ENCODE assay signal across 22 cellular contexts in genomic region chr11:19244621-19245020, GRCh38. TPM values are rescaled to one million over a fixed set of nuclear protein-coding genes. Genes with fewer than 3 reads are reported as not detected.
DNase-seq lines count a peak whose midpoint lies in the region; ATAC-seq, FAIRE-seq and TF ChIP-seq lines count a peak whose summit lies in the region.
"Had no signal": no experiment of that assay in that cellular context is flagged by ENCODE, and none has a peak within 500 bp of the region (broad histone marks: within the 10 kb centered on the region; RNA-seq: fewer than 3 reads in every experiment).

No MANE protein-coding gene starts in this region.

- H3K27me3 Mint-ChIP-seq in MCF 10A (ENCODE audit: insufficient read depth, unreplicated experiment) = no peaks in the 10 kb centered on the region
- peaks cover 29% of the 10 kb centered on the region for H3K27me3 Mint-ChIP-seq in T-helper 2 cell treated with Interferon-gamma antibody and Interleukin-4, amounts not matched to agents 5 μg/mL and 100 μg/mL, for 36 hours (ENCODE audit: low read depth)

- dilution Hi-C loops in keratinocyte (cut with MboI; ENCODE audit: extremely low pct_ligation_motif_present, low sequenced_read_pairs) = no loop called here

- ATAC-seq in HG02798 (IDR thresholded peaks at IDR 0.05; ENCODE audit: poor library complexity, unreplicated experiment) (no peak), HG03469 (IDR thresholded peaks at IDR 0.05; ENCODE audit: unreplicated experiment) (no peak), GM21360 (IDR thresholded peaks at IDR 0.05; ENCODE audit: unreplicated experiment) (no peak)

- peak overlapping the region in 1 of 2 donors; percentile 21 for H3K27ac ChIP-seq in breast epithelium
- peak overlapping the region; percentile 75 for H3K27ac ChIP-seq in PC-9
- peak overlapping the region; percentile 92 for H3K27ac ChIP-seq in keratinocyte (ENCODE audit: control insufficient read depth, insufficient read depth, low read length)
- H3K27ac ChIP-seq: parathyroid adenoma had no signal

- CTCF ChIA-PET in MCF 10A (lab: Yijun Ruan, JAX) (interaction anchor here (0.6 to 2.8 kb wide), 10 partner anchors 9 to 426 kb away, joined by 3 to 18 read pairs (median 4); no protein-coding TSS in a partner anchor), PC-9 (lab: Charles Lee) (interaction anchor here (0.9 kb wide), 1 partner anchor 14 kb away, joined by 3 read pairs; no protein-coding TSS in a partner anchor)

- no peak overlapping the region for H3K4me3 Mint-ChIP-seq in MCF 10A (ENCODE audit: unreplicated experiment)
- no peak overlapping the region for H3K4me3 Mint-ChIP-seq in T-helper 2 cell treated with Interferon-gamma antibody and Interleukin-4, amounts not matched to agents 5 μg/mL and 100 μg/mL, for 36 hours
- H3K4me3 Mint-ChIP-seq: activated naive CD4-positive, alpha-beta T cell treated with anti-CD3 and anti-CD28 coated beads, Interleukin-2, amount 10 ng/mL, durations not matched to agents 7 days and 5 days; HFFc6 had no signal

- FAIRE-seq in keratinocyte (lab: Jason Lieb, UNC) = peak; percentile 97
- FAIRE-seq: A204.1, astrocyte, endometrium, frontal cortex, GM18507 had no signal

- H3K4me3 ChIP-seq in breast epithelium = no peak overlapping the region
- peak overlapping the region; percentile 21; the same call in 1 of the 2 replicates for H3K4me3 ChIP-seq in PC-9
- peak overlapping the region in 2 of 3 experiments; percentile 51 to 56 for H3K4me3 ChIP-seq in keratinocyte (ENCODE audit: control insufficient read depth in 2 of 3, extremely low read depth in 1 of 3, insufficient read depth in 2 of 3, low read depth in 1 of 3, low read length in 3 of 3)
- H3K4me3 ChIP-seq: smooth muscle cell had no signal

- H3K27me3 ChIP-seq in breast epithelium (peaks cover 11 to 33% of the 10 kb centered on the region in 2 donors), PC-9 (ENCODE audit: insufficient read depth, low read depth) (no peaks in the 10 kb centered on the region), keratinocyte (ENCODE audit: control insufficient read depth, extremely low read depth, insufficient read depth, low read length) (no peaks in the 10 kb centered on the region)

- H3K9me1 ChIP-seq in keratinocyte (ENCODE audit: control insufficient read depth, extremely low read depth, insufficient read depth, low read length) = peaks cover 2% of the 10 kb centered on the region

- H3K4me1 ChIP-seq in breast epithelium = peaks cover 9% of the 10 kb centered on the region in 2 donors
- H3K4me1 ChIP-seq in PC-9 (replicated peaks; ENCODE audit: insufficient read depth) = peaks cover 50% of the 10 kb centered on the region
- peaks cover 40% of the 10 kb centered on the region for H3K4me1 ChIP-seq in keratinocyte (ENCODE audit: control insufficient read depth, extremely low read depth, insufficient read depth, low read length)
- H3K4me1 ChIP-seq: parathyroid adenoma had no signal

- peak overlapping the region; percentile 72 for H3K9ac ChIP-seq in keratinocyte (ENCODE audit: control insufficient read depth, extremely low read depth, insufficient read depth, low read length)
- H3K9ac ChIP-seq: parathyroid adenoma had no signal

- H2AFZ ChIP-seq in PC-9 = no peak overlapping the region
- H2AFZ ChIP-seq in keratinocyte (ENCODE audit: control insufficient read depth, low read length) = peak overlapping the region; percentile 70
- H2AFZ ChIP-seq: parathyroid adenoma had no signal

- peaks cover 41% of the 10 kb centered on the region for H3F3A ChIP-seq in PC-9 (ENCODE audit: insufficient read depth, low read depth)

- BruUV-seq in MCF 10A (replicated peaks; lab: Mats Ljungman, UMichigan) (no TSS peak), PC-9 (replicated peaks; lab: Mats Ljungman, UMichigan) (no TSS peak)

- no peaks in the 10 kb centered on the region for H3K9me3 Mint-ChIP-seq in MCF 10A (ENCODE audit: unreplicated experiment)
- peaks cover 20% of the 10 kb centered on the region for H3K9me3 Mint-ChIP-seq in T-helper 2 cell treated with Interferon-gamma antibody and Interleukin-4, amounts not matched to agents 5 μg/mL and 100 μg/mL, for 36 hours

- H4K20me1 ChIP-seq in PC-9 (ENCODE audit: insufficient read depth) (no peaks in the 10 kb centered on the region), keratinocyte (ENCODE audit: control insufficient read depth, extremely low read depth, insufficient read depth, low read length) (no peaks in the 10 kb centered on the region)

- intact Hi-C loops in MCF 10A (cut with micrococcal nuclease) = loop anchor here (5.0 kb wide), 1 partner anchor 167 kb away; no protein-coding TSS in a partner anchor
- intact Hi-C loops in breast epithelium (cut with DNase I; ENCODE audit: low total_unique reads) = no loop called here
- intact Hi-C loops in PC-9 (cut with micrococcal nuclease; ENCODE audit: unreplicated experiment) = loop anchor here (1.0 to 10.0 kb wide), 4 partner anchors 126 to 650 kb away; no protein-coding TSS in a partner anchor

- no peak for TF ChIP-seq POLR2A in breast epithelium (IDR thresholded peaks at IDR 0.05)

- H3K4me1 Mint-ChIP-seq in MCF 10A (ENCODE audit: insufficient read depth, unreplicated experiment) = peaks cover 14% of the 10 kb centered on the region
- peaks cover 19% of the 10 kb centered on the region for H3K4me1 Mint-ChIP-seq in T-helper 2 cell treated with Interferon-gamma antibody and Interleukin-4, amounts not matched to agents 5 μg/mL and 100 μg/mL, for 36 hours (ENCODE audit: low read depth)

- H3K4me2 ChIP-seq in PC-9 = peak overlapping the region; percentile 73
- peak overlapping the region; percentile 94 for H3K4me2 ChIP-seq in keratinocyte (ENCODE audit: control insufficient read depth, extremely low read depth, insufficient read depth, low read depth, low read length)
- H3K4me2 ChIP-seq: smooth muscle cell had no signal

- H3K27ac Mint-ChIP-seq in MCF 10A (ENCODE audit: low read depth, unreplicated experiment) = no peak overlapping the region
- no peak overlapping the region for H3K27ac Mint-ChIP-seq in T-helper 2 cell treated with Interferon-gamma antibody and Interleukin-4, amounts not matched to agents 5 μg/mL and 100 μg/mL, for 36 hours
- H3K27ac Mint-ChIP-seq: activated naive CD4-positive, alpha-beta T cell treated with anti-CD3 and anti-CD28 coated beads, Interleukin-2, amount 10 ng/mL, durations not matched to agents 7 days and 5 days; HFFc6 had no signal

- no peak for TF ChIP-seq CTCF in MCF 10A (IDR thresholded peaks at IDR 0.05; ENCODE audit: unreplicated experiment)
- TF ChIP-seq CTCF in breast epithelium (IDR thresholded peaks at IDR 0.05) = no peak
- TF ChIP-seq CTCF in PC-9 (conservative IDR thresholded peaks at IDR 0.05) = no peak
- no peak for TF ChIP-seq CTCF in keratinocyte (optimal IDR thresholded peaks at IDR 0.05 in 1 of 3, IDR thresholded peaks at IDR 0.05 in 1 of 3, conservative IDR thresholded peaks at IDR 0.05 in 1 of 3; ENCODE audit: extremely low read depth in 1 of 3, insufficient read depth in 2 of 3, low read length in 3 of 3)

- DNase-seq in MCF 10A (ENCODE audit: unreplicated experiment) = peak; percentile 51
- DNase-seq in breast epithelium (ENCODE audit: low spot score in 2 of 2) = no peak
- peak in 1 of 2 experiments; percentile 83 for DNase-seq in PC-9
- peak; percentile 77 for DNase-seq in keratinocyte (ENCODE audit: low read depth, low spot score)
- DNase-seq in T-helper 2 cell treated with Interferon-gamma antibody and Interleukin-4, amounts not matched to agents 5 μg/mL and 100 μg/mL, for 36 hours (ENCODE audit: low spot score) = no peak
- DNase-seq: activated CD4-positive, alpha-beta T cell treated with anti-CD3 and anti-CD28 coated beads, Interleukin-2, amount 50 U/mL, for 48 hours; activated naive CD4-positive, alpha-beta T cell treated with anti-CD3 and anti-CD28 coated beads, Interleukin-2, amount 10 ng/mL, durations not matched to agents 7 days and 5 days; activated T-cell treated with anti-CD3 and anti-CD28 coated beads, Interleukin-2, amount 50 U/mL, for 1 hour; DMS79 treated with DMSO at 0.1 percent for 48 hours; HFFc6; NCI-H526 treated with DMSO at 0.1 percent for 48 hours had no signal

- H3K79me2 ChIP-seq in PC-9 (ENCODE audit: low read depth) = peaks cover 8% of the 10 kb centered on the region
- H3K79me2 ChIP-seq in keratinocyte (ENCODE audit: control insufficient read depth, insufficient read depth, low read length) = no peaks in the 10 kb centered on the region
- H3K79me2 ChIP-seq: parathyroid adenoma had no signal

- H3K9me3 ChIP-seq in breast epithelium = no peaks in the 10 kb centered on the region
- H3K9me3 ChIP-seq in PC-9 (ENCODE audit: insufficient read depth, low read depth) = peaks cover 41% of the 10 kb centered on the region
- H3K9me3 ChIP-seq in keratinocyte (ENCODE audit: control insufficient read depth, low read depth, low read length) = no peaks in the 10 kb centered on the region

- H3K36me3 ChIP-seq in breast epithelium (no peaks in the 10 kb centered on the region), PC-9 (ENCODE audit: low read depth) (peaks cover 5% of the 10 kb centered on the region; the same call in 1 of the 2 replicates), keratinocyte (ENCODE audit: control insufficient read depth in 2 of 2, extremely low read depth in 1 of 2, insufficient read depth in 2 of 2, low read length in 2 of 2) (no peaks in the 10 kb centered on the region)

- no peaks in the 10 kb centered on the region for H3K36me3 Mint-ChIP-seq in MCF 10A (ENCODE audit: insufficient read depth, unreplicated experiment)
- H3K36me3 Mint-ChIP-seq in T-helper 2 cell treated with Interferon-gamma antibody and Interleukin-4, amounts not matched to agents 5 μg/mL and 100 μg/mL, for 36 hours (ENCODE audit: low read depth) = peaks cover 12% of the 10 kb centered on the region

- POLR2A ChIA-PET in MCF 10A (lab: Yijun Ruan, JAX) (interaction anchor here (0.9 to 1.4 kb wide), 2 partner anchors 13 to 15 kb away, joined by 3 to 4 read pairs; no protein-coding TSS in a partner anchor), PC-9 (lab: Charles Lee; ENCODE audit: unreplicated experiment) (interaction anchor here (0.6 to 0.7 kb wide), 3 partner anchors 11 to 444 kb away, joined by 3 read pairs; no protein-coding TSS in a partner anchor)

- H3K9me2 ChIP-seq in PC-9 (ENCODE audit: insufficient read depth) = no peaks in the 10 kb centered on the region

RNA-seq across cellular contexts. Expression of gene E2F8, which starts 3.9 kb away (rescaled TPM):
- total RNA-seq in MCF 10A (2022) (0.88 and 1.2 TPM in 2 replicates), breast epithelium (under 1 TPM in 1 of 3 donors, not detected in 2; 0.64 TPM), PC-9 (2021) (22.0 and 26.7 TPM in 2 replicates)
- 0.39 to 2.4 TPM (median 2.0 TPM) in 3 replicates for polyA plus RNA-seq in keratinocyte
- 0.82 TPM for polyA plus RNA-seq in keratinocyte (2011; ENCODE audit: low read depth)
- 0.34 and 0.84 TPM in 2 replicates for polyA plus RNA-seq in keratinocyte (2011; cell fraction: cytosol; rRNA removed)
- polyA plus RNA-seq in keratinocyte (2011; cell fraction: nucleus; rRNA removed) = 0.85 and 1.1 TPM in 2 replicates
- 0.55 and 1.3 TPM in 2 replicates for polyA plus RNA-seq in keratinocyte (2012; ENCODE audit: low replicate concordance)
- polyA minus RNA-seq in keratinocyte = 0.40 to 1.9 TPM (median 1.5 TPM) in 3 replicates
- polyA minus RNA-seq in keratinocyte (2011; cell fraction: cytosol; rRNA and poly(A)+ RNA removed) = not detected
- polyA minus RNA-seq in keratinocyte (2011; cell fraction: nucleus; rRNA and poly(A)+ RNA removed) = 0.42 and 1.5 TPM in 2 replicates

RNA-seq across cellular contexts. Expression of gene CSRP3, which starts 42.8 kb away (rescaled TPM):
- not detected in 2 replicates for total RNA-seq in MCF 10A (2022)
- not detected for total RNA-seq in breast epithelium
- not detected in 2 replicates for total RNA-seq in PC-9 (2021)
- not detected in 3 replicates for polyA plus RNA-seq in keratinocyte
- not detected for polyA plus RNA-seq in keratinocyte (2011; ENCODE audit: low read depth)
- not detected in 2 replicates for polyA plus RNA-seq in keratinocyte (2011; cell fraction: cytosol; rRNA removed)
- not detected in 2 replicates for polyA plus RNA-seq in keratinocyte (2011; cell fraction: nucleus; rRNA removed)
- not detected in 2 replicates for polyA plus RNA-seq in keratinocyte (2012; ENCODE audit: low replicate concordance)
- not detected in 3 replicates for polyA minus RNA-seq in keratinocyte
- not detected for polyA minus RNA-seq in keratinocyte (2011; cell fraction: cytosol; rRNA and poly(A)+ RNA removed)
- not detected in 2 replicates for polyA minus RNA-seq in keratinocyte (2011; cell fraction: nucleus; rRNA and poly(A)+ RNA removed)
- total RNA-seq: frontal cortex, HFFc6, smooth muscle cell had no signal
- polyA plus RNA-seq: liver, smooth muscle cell had no signal

Comparison
In these comparisons a context has a peak if more than half of its experiments do, and no peak if none do; other contexts are left out.
1. DNase-seq: peak in MCF 10A (single experiment) and keratinocyte (single experiment); none in breast epithelium (0 of 2) and T-helper 2 cell treated with Interferon-gamma antibody and Interleukin-4, amounts not matched to agents 5 μg/mL and 100 μg/mL, for 36 hours (single experiment).
2. H3K4me3 ChIP-seq: peak in PC-9 (single experiment) and keratinocyte (2 of 3); none in breast epithelium (0 of 3).
3. RNA of gene E2F8, which starts 3.9 kb away (total RNA-seq): 22.0 to 26.7 TPM in PC-9; 0.88 to 1.2 TPM in MCF 10A and 0.64 TPM in breast epithelium; every median in the first group is over 10 times any median in the second.